15 cellular contexts compared by ENCODE assay signal in genomic region chr15:40235201-40235890, GRCh38.
DNase-seq lines count a peak whose midpoint lies in the region.
"Had no signal": no experiment of that assay in that cellular context is flagged by ENCODE, and none has a peak within 500 bp of the region (broad histone marks: within the 10 kb centered on the region; RNA-seq: fewer than 3 reads in every experiment).

No MANE protein-coding gene starts in this region.

- H3K4me1 ChIP-seq in HUES48 (ENCODE audit: control insufficient read depth, insufficient read depth, low read length), result peaks cover 21% of the 10 kb centered on the region

- H3K4me3 ChIP-seq in HUES48 (ENCODE audit: low read depth, low read length), result no peak overlapping the region
- H3K4me3 ChIP-seq: gastrocnemius medialis, smooth muscle cell had no signal

- peak; percentile 41 for DNase-seq in Ammon's horn (ENCODE audit: low spot score)
- peak; percentile 51 for DNase-seq in SIG-M5 (lab: John Stamatoyannopoulos, UW)
- DNase-seq in germinal center (ENCODE audit: low spot score), result peak; percentile 54
- DNase-seq in NCI-H2029 (lab: John Stamatoyannopoulos, UW), result no peak
- DNase-seq in activated naive CD4-positive, alpha-beta T cell treated with Interleukin-2 at 50 U/mL for 16 hours, result no peak
- no peak for DNase-seq in KG1 (lab: John Stamatoyannopoulos, UW)
- DNase-seq in NCI-H2081 treated with DMSO at 0.1 percent for 48 hours (lab: John Stamatoyannopoulos, UW), result no peak
- DNase-seq: DMS79 treated with DMSO at 0.1 percent for 48 hours, gastrocnemius medialis, kidney glomerular epithelial cell, NCI-H1048, NCI-H774, T-helper 9 cell had no signal

- H3K9ac ChIP-seq in HUES48 (ENCODE audit: low read depth, low read length), result no peak overlapping the region

- peaks cover 5% of the 10 kb centered on the region for H3K27me3 ChIP-seq in HUES48 (ENCODE audit: control insufficient read depth, insufficient read depth, low read length)

- H3K9me3 ChIP-seq in HUES48 (ENCODE audit: control insufficient read depth, insufficient read depth, low read length), result no peaks in the 10 kb centered on the region
- H3K9me3 ChIP-seq: gastrocnemius medialis had no signal

- peaks cover 12% of the 10 kb centered on the region for H3K36me3 ChIP-seq in HUES48 (ENCODE audit: control insufficient read depth, insufficient read depth, low read length)
- H3K36me3 ChIP-seq: gastrocnemius medialis had no signal

- peak overlapping the region; percentile 43 for H3K27ac ChIP-seq in HUES48 (ENCODE audit: low read depth, low read length)
- H3K27ac ChIP-seq: gastrocnemius medialis had no signal

Comparison
In these comparisons a context has a peak if more than half of its experiments do, and no peak if none do; other contexts are left out.
1. DNase-seq: peak in Ammon's horn (single experiment), SIG-M5 (single experiment) and germinal center (single experiment); none in NCI-H2029 (single experiment), activated naive CD4-positive, alpha-beta T cell treated with Interleukin-2 at 50 U/mL for 16 hours (single experiment), KG1 (single experiment) and NCI-H2081 treated with DMSO at 0.1 percent for 48 hours (single experiment).